22 cellular contexts compared by ENCODE assay signal in genomic region chr15:56844892-56845291, GRCh38.
"Had no signal": no experiment of that assay in that cellular context is flagged by ENCODE, and none has a peak within 500 bp of the region (broad histone marks: within the 10 kb centered on the region; RNA-seq: fewer than 3 reads in every experiment).

No MANE protein-coding gene starts in this region.

- ATAC-seq: activated CD8-positive, alpha-beta T cell treated with anti-CD3 and anti-CD28 coated beads for 36 hours; activated T-helper 17 cell treated with anti-CD3 and anti-CD28 coated beads, Interleukin-2, amount 50 U/mL, for 72 hours; left lung; stimulated activated naive CD8-positive, alpha-beta T cell treated with anti-CD3 and anti-CD28 coated beads, Interleukin-15, Interleukin-2, amounts not matched to agents 100 U/mL and 50 U/mL, for 24 hours had no signal

- H3K9me3 ChIP-seq: left lung, tibial artery, uterus had no signal

- DNase-seq: activated B cell treated with CpG ODN at 0.5 μM for 24 hours; activated CD4-positive, alpha-beta T cell treated with anti-CD3 and anti-CD28 coated beads for 48 hours; activated CD8-positive, alpha-beta T cell treated with anti-CD3 and anti-CD28 coated beads for 36 hours; activated naive CD4-positive, alpha-beta T cell; activated naive CD8-positive, alpha-beta T cell treated with anti-CD3 and anti-CD28 coated beads, Interleukin-2, amount 10 ng/mL, durations not matched to agents 7 days and 5 days; activated T-cell treated with anti-CD3 and anti-CD28 coated beads, Interleukin-2, amount 50 U/mL, for 1 hour; amygdala; erythroblast; foreskin melanocyte; left lung; mammary epithelial cell; midbrain; occipital lobe; posterior cingulate gyrus; retina; stimulated activated CD4-positive, alpha-beta T cell treated with anti-CD3 and anti-CD28 coated beads, Interleukin-2, amount 100 ng/mL, for 24 hours; stimulated activated naive CD8-positive, alpha-beta T cell treated with anti-CD3 and anti-CD28 coated beads, Interleukin-15, Interleukin-2, amounts not matched to agents 100 U/mL and 50 U/mL, for 24 hours; substantia nigra; T-helper 2 cell; tibial artery; uterus had no signal

- H3K4me1 ChIP-seq: left lung, tibial artery, uterus had no signal

- H3K4me3 ChIP-seq: left lung, tibial artery, uterus had no signal

- H3K27me3 ChIP-seq: left lung, tibial artery, uterus had no signal

- H3K27ac ChIP-seq: left lung, tibial artery, uterus had no signal

- H3K36me3 ChIP-seq: left lung, uterus had no signal
